Comparison of ENCODE assay signal across 8 cellular contexts in the genomic region with DNA sequence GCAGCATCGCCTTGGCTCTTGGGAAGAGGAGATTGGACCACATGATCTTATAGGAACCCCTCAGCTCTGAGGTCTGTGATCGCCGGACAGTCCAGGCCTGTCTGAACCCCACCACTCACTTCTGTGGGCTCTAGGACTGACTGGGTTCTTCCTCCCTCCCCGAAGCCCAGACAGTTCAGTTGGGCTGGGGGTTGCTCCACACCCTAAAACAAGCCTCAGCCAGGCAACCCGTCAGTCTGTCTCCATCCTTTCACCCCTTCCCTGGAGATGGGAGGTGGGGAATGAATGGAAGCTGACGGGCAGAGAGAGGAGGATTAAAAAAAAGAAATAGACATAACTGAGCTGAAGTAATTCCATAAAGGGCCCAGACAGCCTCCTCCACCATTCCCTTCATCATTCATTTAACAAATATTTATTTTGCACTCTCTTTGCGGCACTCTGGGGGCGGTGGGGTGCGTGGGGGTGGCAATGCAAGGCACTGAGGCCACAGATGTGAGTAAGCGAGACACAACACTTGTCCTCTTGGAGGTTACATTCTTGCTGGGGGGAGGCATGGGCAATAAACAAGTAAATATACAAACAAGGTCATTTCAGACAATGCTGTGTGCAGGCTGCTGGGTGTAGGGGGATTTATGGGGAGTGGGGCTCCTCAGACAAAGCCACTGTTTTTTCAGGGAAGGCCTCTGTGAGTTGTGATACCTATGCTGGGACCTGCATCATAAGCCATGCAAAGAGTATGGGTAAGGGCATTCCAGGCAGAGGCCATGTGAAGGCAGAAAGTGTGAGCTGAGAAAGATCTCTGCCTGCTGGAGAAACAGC. TPM values are rescaled to one million over a fixed set of nuclear protein-coding genes. Genes with fewer than 3 reads are reported as not detected.
DNase-seq lines count a peak whose midpoint lies in the region; ATAC-seq and TF ChIP-seq lines count a peak whose summit lies in the region.

No MANE protein-coding gene starts in this region.

- peak; percentile 50 for DNase-seq in stimulated activated CD4-positive, alpha-beta T cell treated with anti-CD3 and anti-CD28 coated beads, Interleukin-15, amount 100 ng/mL, for 24 hours
- DNase-seq in stimulated activated CD4-positive, alpha-beta T cell treated with anti-CD3 and anti-CD28 coated beads, Interleukin-4, amount 100 ng/mL, for 24 hours = no peak
- no peak for DNase-seq in left lung
- DNase-seq in NCI-H2227 treated with DMSO at 0.1 percent for 48 hours (lab: John Stamatoyannopoulos, UW) = no peak
- DNase-seq in MV-4-11 (lab: John Stamatoyannopoulos, UW) = no peak

- peak overlapping the region; percentile 95 for H3K27ac Mint-ChIP-seq in activated T-helper 17 cell treated with anti-CD3 and anti-CD28 coated beads, Interleukin-2, amount 50 U/mL, for 72 hours

- H3K36me3 Mint-ChIP-seq in activated T-helper 17 cell treated with anti-CD3 and anti-CD28 coated beads, Interleukin-2, amount 50 U/mL, for 72 hours (ENCODE audit: low read depth) = peaks cover 46% of the 10 kb centered on the region

- no peaks in the 10 kb centered on the region for H3K36me3 ChIP-seq in left lung
- no peaks in the 10 kb centered on the region for H3K36me3 ChIP-seq in urinary bladder (ENCODE audit: insufficient read depth)

- intact Hi-C loops in left lung (cut with DNase I) = no loop called here

- no peaks in the 10 kb centered on the region for H3K9me3 ChIP-seq in left lung

- ATAC-seq in activated T-helper 17 cell treated with anti-CD3 and anti-CD28 coated beads, Interleukin-2, amount 50 U/mL, for 72 hours (replicated peaks) = no peak
- ATAC-seq in left lung = no peak
- no peak for ATAC-seq in HG03039 (IDR thresholded peaks at IDR 0.05; ENCODE audit: unreplicated experiment)

- H3K9me3 Mint-ChIP-seq in activated T-helper 17 cell treated with anti-CD3 and anti-CD28 coated beads, Interleukin-2, amount 50 U/mL, for 72 hours = no peaks in the 10 kb centered on the region

- peak overlapping the region; percentile 21 to 38 for H3K4me3 ChIP-seq in left lung
- peak overlapping the region; percentile 25 for H3K4me3 ChIP-seq in urinary bladder (ENCODE audit: low read depth, low read length)

- H3K27ac ChIP-seq in left lung (peak overlapping the region in 1 of 2 donors; percentile 23), urinary bladder (ENCODE audit: low read depth) (no peak overlapping the region)

- peaks cover 39% of the 10 kb centered on the region for H3K4me1 Mint-ChIP-seq in activated T-helper 17 cell treated with anti-CD3 and anti-CD28 coated beads, Interleukin-2, amount 50 U/mL, for 72 hours

- H3K4me1 ChIP-seq in left lung (peaks cover 18 to 42% of the 10 kb centered on the region in 2 donors), urinary bladder (ENCODE audit: insufficient read depth) (peaks cover 2% of the 10 kb centered on the region)

- H3K4me3 Mint-ChIP-seq in activated T-helper 17 cell treated with anti-CD3 and anti-CD28 coated beads, Interleukin-2, amount 50 U/mL, for 72 hours = peak overlapping the region; percentile 85

- H3K27me3 ChIP-seq in left lung = peaks cover 46 to 87% of the 10 kb centered on the region in 2 donors

- WGBS in urinary bladder = 39% methylated on average over 10 of the region's 10 CpGs

- peaks cover 2% of the 10 kb centered on the region for H3K27me3 Mint-ChIP-seq in activated T-helper 17 cell treated with anti-CD3 and anti-CD28 coated beads, Interleukin-2, amount 50 U/mL, for 72 hours

- TF ChIP-seq CTCF in left lung (IDR thresholded peaks at IDR 0.05) = no peak

RNA-seq across cellular contexts. Expression of gene WNT10A, which starts 12.9 kb away (rescaled TPM):
- total RNA-seq in activated T-helper 17 cell treated with anti-CD3 and anti-CD28 coated beads, Interleukin-2, amount 50 U/mL, for 72 hours = 10 to 100 TPM in 1 of 2 donors, 1 to 10 TPM in 1; 1.0 to 49.8 TPM
- total RNA-seq in left lung = 1 to 10 TPM in 1 of 2 donors, under 1 TPM in 1; 0.47 to 1.1 TPM
- 1.9 TPM for total RNA-seq in urinary bladder
- polyA plus RNA-seq in urinary bladder = 1.2 TPM

RNA-seq across cellular contexts. Expression of gene WNT6, which starts 34.0 kb away (rescaled TPM):
- under 1 TPM in 1 of 2 donors, not detected in 1; 0.29 TPM for total RNA-seq in activated T-helper 17 cell treated with anti-CD3 and anti-CD28 coated beads, Interleukin-2, amount 50 U/mL, for 72 hours
- total RNA-seq in left lung (not detected), urinary bladder (0.16 TPM)
- 3.0 TPM for polyA plus RNA-seq in urinary bladder
